31 cellular contexts compared by ENCODE assay signal in the genomic region with DNA sequence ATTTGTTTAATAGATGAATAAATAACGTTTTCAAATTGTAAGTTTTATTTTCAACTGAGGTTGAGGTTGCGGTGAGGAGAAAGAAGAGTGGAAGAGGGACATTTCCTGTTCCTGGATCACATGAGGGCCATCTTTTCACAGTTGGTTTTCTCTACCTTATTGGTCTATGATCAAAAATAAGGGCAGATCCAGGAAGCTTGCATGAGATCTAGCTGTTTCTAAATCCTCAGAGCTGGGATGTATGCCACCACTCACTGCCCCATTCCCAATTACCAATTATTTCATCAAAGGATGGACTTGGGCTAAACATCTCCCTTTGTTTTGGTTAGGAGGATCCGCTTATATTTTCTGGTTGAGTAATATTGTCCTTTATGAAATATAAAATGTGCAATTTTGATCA.
"Had no signal": no experiment of that assay in that cellular context is flagged by ENCODE, and none has a peak within 500 bp of the region (broad histone marks: within the 10 kb centered on the region; RNA-seq: fewer than 3 reads in every experiment).

No MANE protein-coding gene starts in this region.

- H3K27ac ChIP-seq: KMS-11 had no signal

- H3K4me2 ChIP-seq: KMS-11 had no signal

- H3K27me3 ChIP-seq: MG63 had no signal

- H3K4me3 ChIP-seq: MG63 had no signal

- H3K9me3 ChIP-seq: MG63 had no signal

- DNase-seq: Karpas-422, Kasumi-1, MG63, MM.1S, MV-4-11, NCI-H1048, NCI-H1092, NCI-H1092 treated with DMSO at 0.1 percent for 48 hours, NCI-H1105, NCI-H1105 treated with DMSO at 0.1 percent for 48 hours, NCI-H1417, NCI-H1417 treated with DMSO at 0.1 percent for 48 hours, NCI-H1436, NCI-H1436 treated with DMSO at 0.1 percent for 48 hours, NCI-H1694, NCI-H1694 treated with DMSO at 0.1 percent for 48 hours, NCI-H187, NCI-H187 treated with DMSO at 0.1 percent for 48 hours, NCI-H1930, NCI-H2029, NCI-H2029 treated with DMSO at 0.1 percent for 48 hours, NCI-H2081, NCI-H2081 treated with DMSO at 0.1 percent for 48 hours, NCI-H2107, NCI-H2227 treated with DMSO at 0.1 percent for 48 hours, NCI-H226, NCI-H345, NCI-H446, NCI-H446 treated with DMSO at 0.1 percent for 48 hours, NCI-H510A had no signal

- H3K36me3 ChIP-seq: MG63 had no signal

- H3K9ac ChIP-seq: KMS-11 had no signal
